ENCODE assay signal across 8 cellular contexts in the genomic region with DNA sequence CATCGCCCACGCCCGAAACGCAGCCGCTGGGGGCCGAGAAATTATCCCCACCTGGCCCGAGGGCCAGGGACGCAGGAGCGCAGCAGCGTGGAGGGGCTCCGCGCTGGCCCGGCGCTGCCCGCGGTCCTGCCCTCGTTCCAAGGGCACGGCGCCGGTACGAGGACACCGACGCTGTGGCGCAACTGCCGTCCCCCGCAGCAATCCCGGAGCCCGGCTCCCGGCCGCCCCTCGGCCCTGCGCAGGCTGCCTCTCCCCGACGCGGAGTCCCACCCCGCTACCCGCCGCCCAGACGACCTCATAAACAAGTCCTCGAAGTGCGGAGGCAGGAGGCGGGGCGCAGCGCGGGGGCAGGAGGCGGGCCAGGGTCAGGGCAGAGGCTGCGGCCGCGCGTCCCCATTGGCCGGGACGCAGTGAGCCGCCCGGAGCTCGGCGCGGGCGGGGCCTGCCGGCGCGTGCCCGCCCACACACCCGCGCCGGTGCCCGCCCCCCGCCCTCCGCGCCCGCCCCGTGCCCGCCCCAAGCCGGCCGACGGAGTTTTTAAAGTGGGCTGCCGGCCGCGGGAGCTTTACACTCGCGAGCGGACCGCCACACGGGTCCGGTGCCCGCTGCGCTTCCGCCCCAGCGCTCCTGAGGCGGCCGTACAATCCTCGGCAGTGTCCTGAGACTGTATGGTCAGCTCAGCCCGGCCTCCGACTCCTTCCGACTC. TPM values are rescaled to one million over a fixed set of nuclear protein-coding genes. Genes with fewer than 3 reads are reported as not detected.
A peak's percentile ranks its signal among the peaks of the same experiment; 100 is the strongest.
DNase-seq lines count a peak whose midpoint lies in the region; ATAC-seq, FAIRE-seq and TF ChIP-seq lines count a peak whose summit lies in the region.

A gene (plus strand): TSS at position 568 of the 706 bp plus-strand sequence. CDS start 505 bp downstream, outside the sequence.

- H3K4me3 ChIP-seq in GM12864 (ENCODE audit: low read depth, low read length) (peak within 1 kb of the TSS; percentile 72), bronchial epithelial cell (ENCODE audit: low read depth, low read length) (peak within 1 kb of the TSS; percentile 91), skin epidermis (peak within 1 kb of the TSS; percentile 58 to 84 (median 74))

- H3K27me3 Mint-ChIP-seq in activated B cell treated with CpG ODN at 0.5 μM for 24 hours = peaks cover 47% of the 10 kb centered on the region

- H3K9me3 Mint-ChIP-seq in activated B cell treated with CpG ODN at 0.5 μM for 24 hours = no peaks in the 10 kb centered on the region

- ATAC-seq in HG02571 (IDR thresholded peaks at IDR 0.05; ENCODE audit: unreplicated experiment) (peak; percentile 80), activated B cell treated with CpG ODN at 0.5 μM for 24 hours (ENCODE audit: low read depth) (peak; percentile 94), HG03469 (IDR thresholded peaks at IDR 0.05; ENCODE audit: unreplicated experiment) (no peak)

- peak within 1 kb of the TSS; percentile 41 for H3K27ac Mint-ChIP-seq in activated B cell treated with CpG ODN at 0.5 μM for 24 hours

- POLR2A ChIA-PET in activated B cell treated with CpG ODN at 0.5 μM for 24 hours (lab: Charles Lee) = interaction anchor here (0.7 kb wide), 1 partner anchor 65 kb away, joined by 3 read pairs; no protein-coding TSS in a partner anchor

- peak; percentile 22 for DNase-seq in GM12864 (ENCODE audit: low read depth)
- peak; percentile 78 for DNase-seq in NCI-H146 (lab: John Stamatoyannopoulos, UW)
- peak; percentile 69 for DNase-seq in activated B cell treated with CpG ODN at 0.5 μM for 24 hours
- DNase-seq in bronchial epithelial cell (ENCODE audit: low read depth) = peak; percentile 68
- DNase-seq in iPS-NIHi11 (ENCODE audit: low spot score) = peak; percentile 100

- H3K36me3 Mint-ChIP-seq in activated B cell treated with CpG ODN at 0.5 μM for 24 hours (ENCODE audit: low read depth) = peaks cover 4% of the 10 kb centered on the region

- H3K4me1 Mint-ChIP-seq in activated B cell treated with CpG ODN at 0.5 μM for 24 hours = peaks cover 24% of the 10 kb centered on the region

- CTCF ChIA-PET in activated B cell treated with CpG ODN at 0.5 μM for 24 hours (lab: Charles Lee) = interaction anchor here (0.7 kb wide), 1 partner anchor 355 kb away, joined by 6 read pairs; no protein-coding TSS in a partner anchor

- no peak for FAIRE-seq in bronchial epithelial cell (lab: Jason Lieb, UNC)

- H3K27ac ChIP-seq in skin epidermis = peak within 1 kb of the TSS; percentile 68 to 97 (median 84)

- intact Hi-C loops in activated B cell treated with CpG ODN at 0.5 μM for 24 hours (cut with micrococcal nuclease) = loop anchor here (5.0 kb wide), 1 partner anchor 685 kb away; a partner anchor contains a TSS

- TF ChIP-seq CTCF in GM12864 (IDR thresholded peaks at IDR 0.05; ENCODE audit: low read depth, low read length, missing control alignments) (no peak), activated B cell treated with CpG ODN at 0.5 μM for 24 hours (IDR thresholded peaks at IDR 0.05) (no peak), bronchial epithelial cell (IDR thresholded peaks at IDR 0.05; ENCODE audit: insufficient read depth, low read length, severe bottlenecking) (no peak)

- no peaks in the 10 kb centered on the region for H3K27me3 ChIP-seq in bronchial epithelial cell (ENCODE audit: control insufficient read depth, insufficient read depth, low read length)

- peak within 1 kb of the TSS; percentile 91 for H3K4me3 Mint-ChIP-seq in activated B cell treated with CpG ODN at 0.5 μM for 24 hours

- H3K36me3 ChIP-seq in bronchial epithelial cell (ENCODE audit: control insufficient read depth, insufficient read depth, low read length) = no peaks in the 10 kb centered on the region

RNA-seq across cellular contexts. Expression of the gene that starts here (rescaled TPM):
- total RNA-seq in activated B cell treated with CpG ODN at 0.5 μM for 24 hours (0.05 and 0.47 TPM in 2 replicates), bronchial epithelial cell (99.8 and 102 TPM in 2 replicates)

Comparison
In these comparisons a context has a peak if more than half of its experiments do, and no peak if none do; other contexts are left out.
1. RNA of the gene that starts here (total RNA-seq): 99.8 to 102 TPM in bronchial epithelial cell; 0.05 to 0.47 TPM in activated B cell treated with CpG ODN at 0.5 μM for 24 hours; every median in the first group is over 10 times any median in the second.
2. Peak in DNase-seq and ATAC-seq in activated B cell treated with CpG ODN at 0.5 μM for 24 hours; RNA of the gene not detected or under 1 TPM.
3. DNase-seq: peak in every context shown above with its lines; median percentile 100 in iPS-NIHi11; 78 in NCI-H146; 69 in activated B cell treated with CpG ODN at 0.5 μM for 24 hours; 68 in bronchial epithelial cell; 22 in GM12864.
4. Peak in every context shown above with its lines, with median percentiles within 50 percentile points of each other: H3K4me3 ChIP-seq.